20 cellular contexts compared by ENCODE assay signal in genomic region chr2:40358783-40359182, GRCh38.
"Had no signal": no experiment of that assay in that cellular context is flagged by ENCODE, and none has a peak within 500 bp of the region (broad histone marks: within the 10 kb centered on the region; RNA-seq: fewer than 3 reads in every experiment).

No MANE protein-coding gene starts in this region.

- DNase-seq: activated CD4-positive, alpha-beta memory T cell treated with anti-CD3 and anti-CD28 coated beads for 36 hours; activated CD8-positive, alpha-beta memory T cell treated with anti-CD3 and anti-CD28 coated beads, Interleukin-2, amount 10 ng/mL, durations not matched to agents 7 days and 5 days; activated naive CD4-positive, alpha-beta T cell treated with anti-CD3 and anti-CD28 coated beads, Interleukin-2, amount 50 U/mL, for 16 hours; activated T-cell treated with anti-CD3 and anti-CD28 coated beads, Interleukin-2, amount 50 U/mL, for 1 hour; adrenal gland; central memory CD4-positive, alpha-beta T cell; effector CD4-positive, alpha-beta T cell; esophagus squamous epithelium; hypothalamus; left ventricle myocardium superior; mucosa of descending colon; naive thymus-derived CD4-positive, alpha-beta T cell; stimulated activated CD4-positive, alpha-beta T cell treated with anti-CD3 and anti-CD28 coated beads, Interleukin-2, amount 100 ng/mL, for 48 hours; uterus had no signal

- H3K27me3 ChIP-seq: adrenal gland, esophagus squamous epithelium, neutrophil, right atrium auricular region, thyroid gland, uterus had no signal

- H3K36me3 ChIP-seq: adrenal gland, esophagus squamous epithelium, neutrophil, right atrium auricular region, thyroid gland, uterus had no signal

- H3K9me3 ChIP-seq: adrenal gland, esophagus squamous epithelium, mucosa of descending colon, neutrophil, right atrium auricular region, thyroid gland, uterus had no signal

- H3K27ac ChIP-seq: adrenal gland, coronary artery, esophagus squamous epithelium, neutrophil, right atrium auricular region, thyroid gland, uterus, VCaP had no signal

- H3K4me1 ChIP-seq: uterus had no signal

- H3K4me3 ChIP-seq: adrenal gland, coronary artery, esophagus squamous epithelium, mucosa of descending colon, right atrium auricular region, thyroid gland, uterus had no signal

- ATAC-seq: activated CD8-positive, alpha-beta memory T cell treated with anti-CD3 and anti-CD28 coated beads, Interleukin-2, amount 10 ng/mL, durations not matched to agents 7 days and 5 days; left ventricle myocardium superior; mucosa of descending colon; naive thymus-derived CD4-positive, alpha-beta T cell; stimulated activated memory B cell treated with anti-CD40 and anti-IgM and Interleukin-4, amounts not matched to agents 10 μg/mL and 1 μg/mL and 100 μg/mL, for 72 hours had no signal
